Comparison of ENCODE assay signal across 8 cellular contexts in genomic region chr3:182713743-182714517, GRCh38.
DNase-seq lines count a peak whose midpoint lies in the region; ATAC-seq and TF ChIP-seq lines count a peak whose summit lies in the region.

No MANE protein-coding gene starts in this region.

- H3K27me3 ChIP-seq in IMR-90 (ENCODE audit: control insufficient read depth, insufficient read depth, low read length) (peaks cover 3% of the 10 kb centered on the region), right lobe of liver (no peaks in the 10 kb centered on the region), uterus (no peaks in the 10 kb centered on the region), MG63 (no peaks in the 10 kb centered on the region)

- no peak overlapping the region for H3K23ac ChIP-seq in IMR-90 (ENCODE audit: low read depth, low read length)

- H2BK20ac ChIP-seq in IMR-90 (ENCODE audit: low read depth, low read length) = no peak overlapping the region

- WGBS in IMR-90 (ENCODE audit: extremely low coverage in 2 of 2, insufficient read length in 1 of 2), 2 experiments = no CpG with 5 or more reads among the region's 4 CpGs
- 39% methylated on average over 3 of the region's 4 CpGs for WGBS in right lobe of liver (ENCODE audit: insufficient coverage, low coverage, low lambda C conversion rate, missing lambda C conversion rate)

- no TSS peak for BruUV-seq in IMR-90 (replicated peaks; lab: Mats Ljungman, UMichigan)

- dilution Hi-C loops in IMR-90 (cut with HindIII; ENCODE audit: low sequenced_read_pairs, unreplicated experiment) = no loop called here

- no peak overlapping the region for H2AK9ac ChIP-seq in IMR-90 (replicated peaks; ENCODE audit: low read depth, low read length, poor library complexity)

- H3K36me3 ChIP-seq in IMR-90 (ENCODE audit: control insufficient read depth, insufficient read depth, low read length) = no peaks in the 10 kb centered on the region
- H3K36me3 ChIP-seq in right lobe of liver = no peaks in the 10 kb centered on the region
- no peaks in the 10 kb centered on the region for H3K36me3 ChIP-seq in uterus
- H3K36me3 ChIP-seq in MG63 = no peaks in the 10 kb centered on the region

- no peak overlapping the region for H2BK120ac ChIP-seq in IMR-90 (ENCODE audit: low read depth, low read length)

- no peak overlapping the region for H3K27ac ChIP-seq in IMR-90 (ENCODE audit: insufficient read depth, low read length)
- H3K27ac ChIP-seq in right lobe of liver = no peak overlapping the region
- no peak overlapping the region for H3K27ac ChIP-seq in uterus

- no peak overlapping the region for H3K18ac ChIP-seq in IMR-90 (ENCODE audit: low read depth, low read length)

- peak; percentile 82 for TF ChIP-seq RAD21 in IMR-90 (IDR thresholded peaks at IDR 0.05; ENCODE audit: low read length)

- in situ Hi-C loops in IMR-90 (cut with MboI; ENCODE audit: low sequenced_read_pairs) = loop anchor here (5.0 to 25.0 kb wide), 2 partner anchors 123 to 673 kb away; no protein-coding TSS in a partner anchor

- H3K4me1 ChIP-seq in IMR-90 (ENCODE audit: control insufficient read depth, insufficient read depth, low read length) (no peaks in the 10 kb centered on the region), right lobe of liver (peaks cover 0 to 25% (median 2%) of the 10 kb centered on the region in 4 donors), uterus (no peaks in the 10 kb centered on the region)

- TF ChIP-seq CTCF in IMR-90 (conservative IDR thresholded peaks at IDR 0.05; ENCODE audit: low read depth, low read length) (peak; percentile 81), right lobe of liver (IDR thresholded peaks at IDR 0.05) (peak; percentile 53 to 73 (median 60)), uterus (IDR thresholded peaks at IDR 0.05) (peak; percentile 44 to 79 (median 55))

- no peak for TF ChIP-seq POLR2A in IMR-90 (IDR thresholded peaks at IDR 0.05; ENCODE audit: low read depth, low read length)
- TF ChIP-seq POLR2A in right lobe of liver (IDR thresholded peaks at IDR 0.05) = no peak
- no peak for TF ChIP-seq POLR2A in uterus (IDR thresholded peaks at IDR 0.05)

- H3K14ac ChIP-seq in IMR-90 (replicated peaks; ENCODE audit: low read depth, low read length) = no peak overlapping the region

- no peak overlapping the region for H4K91ac ChIP-seq in IMR-90 (ENCODE audit: insufficient read depth, low read depth, low read length)

- H4K8ac ChIP-seq in IMR-90 (ENCODE audit: low read depth in 2 of 2, low read length in 2 of 2) = no peak overlapping the region

- POLR2A ChIA-PET in IMR-90 (lab: Charles Lee; ENCODE audit: unreplicated experiment) = interaction anchor here (0.7 kb wide), 1 partner anchor 1345 kb away, joined by 3 read pairs; no protein-coding TSS in a partner anchor

- no peak overlapping the region for H3K4me3 ChIP-seq in IMR-90 (ENCODE audit: insufficient read depth, low read depth, low read length)
- H3K4me3 ChIP-seq in right lobe of liver = no peak overlapping the region
- H3K4me3 ChIP-seq in uterus = no peak overlapping the region
- H3K4me3 ChIP-seq in MG63 = no peak overlapping the region

- no peaks in the 10 kb centered on the region for H4K20me1 ChIP-seq in IMR-90 (ENCODE audit: insufficient read depth, low read length)

- no peak overlapping the region for H2BK15ac ChIP-seq in IMR-90 (ENCODE audit: low read depth, low read length)

- H2AFZ ChIP-seq in IMR-90 (replicated peaks; ENCODE audit: low read length, poor library complexity) = no peak overlapping the region

- no peak overlapping the region for H4K5ac ChIP-seq in IMR-90 (ENCODE audit: low read depth, low read length)

- intact Hi-C loops in IMR-90 (cut with micrococcal nuclease) (loop anchor here (1.0 to 10.0 kb wide), 6 partner anchors 79 to 669 kb away; partner anchors contain the start of gene ATP11B), right lobe of liver (cut with DNase I) (loop anchor here in 1 of 2 donors (10.0 kb wide), 1 partner anchor 121 kb away; no protein-coding TSS in a partner anchor), uterus (cut with DNase I; ENCODE audit: low total_unique reads) (no loop called here)

- DNase-seq in EL = peak; percentile 65
- peak; percentile 79 for DNase-seq in IMR-90
- DNase-seq in NOMO-1 (lab: John Stamatoyannopoulos, UW; ENCODE audit: unreplicated experiment in 2 of 2) = peak; percentile 49 to 88
- peak; percentile 22 for DNase-seq in central memory CD4-positive, alpha-beta T cell
- DNase-seq in right lobe of liver = no peak
- no peak for DNase-seq in uterus
- no peak for DNase-seq in MG63

- no peaks in the 10 kb centered on the region for H3K9me1 ChIP-seq in IMR-90 (ENCODE audit: insufficient read depth, low read length)

- H3K9me3 ChIP-seq in IMR-90 (ENCODE audit: control insufficient read depth, insufficient read depth, low read length) (no peaks in the 10 kb centered on the region), right lobe of liver (no peaks in the 10 kb centered on the region), uterus (no peaks in the 10 kb centered on the region), MG63 (no peaks in the 10 kb centered on the region)

- H2BK5ac ChIP-seq in IMR-90 (ENCODE audit: low read depth, low read length, poor library complexity, severe bottlenecking) = no peak overlapping the region

- H3K4ac ChIP-seq in IMR-90 (ENCODE audit: low read depth, low read length) = no peak overlapping the region

- H3K4me2 ChIP-seq in IMR-90 (ENCODE audit: low read depth, low read length) = no peak overlapping the region

- CTCF ChIA-PET in IMR-90 (lab: Yijun Ruan, JAX) = interaction anchor here (0.5 to 0.8 kb wide), 5 partner anchors 22 to 296 kb away, joined by 3 to 5 read pairs (median 4); partner anchors contain the start of gene ATP11B

- H3K9ac ChIP-seq in IMR-90 (ENCODE audit: low read depth, low read length) = no peak overlapping the region

- no peak overlapping the region for H3K56ac ChIP-seq in IMR-90 (ENCODE audit: extremely low read depth, insufficient read depth, low read length)

- no peaks in the 10 kb centered on the region for H3K79me1 ChIP-seq in IMR-90 (ENCODE audit: low read depth in 1 of 2, low read length in 2 of 2)

- ATAC-seq in GM21526 (IDR thresholded peaks at IDR 0.05; ENCODE audit: low FRiP score, unreplicated experiment) = peak; percentile 45
- peak; percentile 92 for ATAC-seq in IMR-90 (ENCODE audit: low read depth)
- ATAC-seq in right lobe of liver = peak; percentile 80 to 90 (median 82)

- H2AK5ac ChIP-seq in IMR-90 (ENCODE audit: low read depth, low read length) = no peak overlapping the region

TF ChIP-seq in IMR-90, 13 proteins besides CTCF, POLR2A, EP300 and RAD21:
- TF ChIP-seq NFE2L2 (IDR thresholded peaks at IDR 0.05; ENCODE audit: low read depth, low read length) = no peak
- TF ChIP-seq SMC3 (IDR thresholded peaks at IDR 0.05; ENCODE audit: low read depth, low read length) = peak; percentile 71
- TF ChIP-seq CEBPB (IDR thresholded peaks at IDR 0.05; ENCODE audit: low read depth, low read length) = peak; percentile 90
- TF ChIP-seq MXI1 (IDR thresholded peaks at IDR 0.05; ENCODE audit: borderline replicate concordance, low read depth, low read length) = no peak

Comparison
In these comparisons a context has a peak if more than half of its experiments do, and no peak if none do; other contexts are left out.
1. DNase-seq: peak in EL (single experiment), IMR-90 (single experiment), NOMO-1 (2 of 2) and central memory CD4-positive, alpha-beta T cell (single experiment); none in right lobe of liver (0 of 3), uterus (0 of 2) and MG63 (single experiment).
2. Peak in every context shown above with its lines, with median percentiles within 50 percentile points of each other: ATAC-seq and CTCF ChIP-seq.